Comparison of ENCODE assay signal across 14 cellular contexts in the genomic region with DNA sequence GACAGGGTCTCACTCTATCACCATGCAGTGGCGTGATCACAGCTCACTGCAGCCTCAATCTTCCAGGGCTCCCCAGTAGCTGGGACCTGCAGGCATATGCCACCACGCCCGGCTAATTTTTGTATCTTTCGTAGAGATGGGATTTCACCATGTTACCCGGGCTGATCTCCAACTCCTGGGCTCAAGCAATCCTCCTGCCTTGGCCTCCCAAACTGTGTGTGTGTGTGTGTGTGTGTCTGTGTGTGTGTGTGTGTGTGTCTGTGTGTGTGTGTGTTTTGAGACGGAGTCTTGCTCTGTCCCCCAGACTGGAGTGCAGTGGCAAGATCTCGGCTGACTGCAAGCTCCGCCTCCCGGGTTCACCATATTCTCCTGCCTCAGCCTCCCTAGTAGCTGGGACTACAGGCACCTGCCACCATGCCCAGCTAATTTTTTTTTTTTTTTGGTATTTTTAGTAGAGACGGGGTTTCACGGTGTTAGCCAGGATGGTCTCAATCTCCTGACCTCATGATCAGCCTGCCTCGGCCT. TPM values are rescaled to one million over a fixed set of nuclear protein-coding genes. Genes with fewer than 3 reads are reported as not detected.
"Had no signal": no experiment of that assay in that cellular context is flagged by ENCODE, and none has a peak within 500 bp of the region (broad histone marks: within the 10 kb centered on the region; RNA-seq: fewer than 3 reads in every experiment).

No MANE protein-coding gene starts in this region.

RNA-seq across cellular contexts. Expression of a gene that starts 12.5 kb away (rescaled TPM):
- total RNA-seq: stomach, subcutaneous adipose tissue, suprapubic skin, temporal lobe, thoracic aorta, thyroid gland, transverse colon, upper lobe of left lung, upper lobe of right lung, ureter, urinary bladder, uterus, vagina had no signal
- polyA plus RNA-seq: stomach, urinary bladder had no signal

RNA-seq across cellular contexts. Expression of a gene that starts 24.1 kb away (rescaled TPM):
- total RNA-seq: thoracic aorta had no signal

RNA-seq across cellular contexts. Expression of a gene that starts 26.5 kb away (rescaled TPM):
- total RNA-seq: stomach, subcutaneous adipose tissue, suprapubic skin, temporal lobe, thoracic aorta, tibial nerve, upper lobe of right lung, ureter, urinary bladder, vagina had no signal
- polyA plus RNA-seq: stomach, urinary bladder had no signal
